ENCODE assay signal across 11 cellular contexts in genomic region chr17:61457226-61457983, GRCh38. TPM values are rescaled to one million over a fixed set of nuclear protein-coding genes. Genes with fewer than 3 reads are reported as not detected.
DNase-seq lines count a peak whose midpoint lies in the region; ATAC-seq and TF ChIP-seq lines count a peak whose summit lies in the region.
"Had no signal": no experiment of that assay in that cellular context is flagged by ENCODE, and none has a peak within 500 bp of the region (broad histone marks: within the 10 kb centered on the region; RNA-seq: fewer than 3 reads in every experiment).

No MANE protein-coding gene starts in this region.

- H3K4me2 ChIP-seq in neural progenitor cell = peak overlapping the region; percentile 61

- H3K9me3 Mint-ChIP-seq in WTC11 (no peaks in the 10 kb centered on the region), neural progenitor cell (peaks cover 7% of the 10 kb centered on the region), Calu3 (ENCODE audit: low read depth, unreplicated experiment) (no peaks in the 10 kb centered on the region)

- H3K27ac ChIP-seq in esophagus squamous epithelium = no peak overlapping the region
- no peak overlapping the region for H3K27ac ChIP-seq in neural progenitor cell
- H3K27ac ChIP-seq in caudate nucleus (ENCODE audit: low read depth, low read length) = no peak overlapping the region

- no peak overlapping the region for H3K9ac ChIP-seq in neural progenitor cell

- POLR2A ChIA-PET in WTC11 (lab: Charles Lee) = no interaction called here

- H3K4me1 Mint-ChIP-seq in WTC11 (peaks cover 52% of the 10 kb centered on the region), neural progenitor cell (peaks cover 41% of the 10 kb centered on the region), Calu3 (ENCODE audit: low read depth, unreplicated experiment) (no peaks in the 10 kb centered on the region)

- no peak overlapping the region for H3K27ac Mint-ChIP-seq in WTC11
- H3K27ac Mint-ChIP-seq in neural progenitor cell = no peak overlapping the region
- H3K27ac Mint-ChIP-seq in Calu3 (ENCODE audit: unreplicated experiment) = no peak overlapping the region

- H3K27me3 ChIP-seq in H7 (ENCODE audit: control insufficient read depth, insufficient read depth, low read length) = peaks cover 100% of the 10 kb centered on the region
- peaks cover 12 to 100% (median 40%) of the 10 kb centered on the region in 4 donors for H3K27me3 ChIP-seq in esophagus squamous epithelium
- peaks cover 100% of the 10 kb centered on the region for H3K27me3 ChIP-seq in neural progenitor cell

- H3K36me3 ChIP-seq in H7 (replicated peaks; ENCODE audit: control insufficient read depth, insufficient read depth, low read length) = no peaks in the 10 kb centered on the region
- no peaks in the 10 kb centered on the region for H3K36me3 ChIP-seq in esophagus squamous epithelium
- H3K36me3 ChIP-seq in neural progenitor cell = no peaks in the 10 kb centered on the region

- no peaks in the 10 kb centered on the region for H3K9me3 ChIP-seq in esophagus squamous epithelium
- no peaks in the 10 kb centered on the region for H3K9me3 ChIP-seq in neural progenitor cell (ENCODE audit: low read depth)

- peak; percentile 84 for DNase-seq in H7
- peak; percentile 55 for DNase-seq in WTC11 (ENCODE audit: low spot score)
- DNase-seq in esophagus squamous epithelium (lab: John Stamatoyannopoulos, UW) = no peak
- peak; percentile 77 for DNase-seq in neural progenitor cell (ENCODE audit: low spot score)
- DNase-seq in NCI-H2107 treated with DMSO at 0.1 percent for 48 hours (lab: John Stamatoyannopoulos, UW; ENCODE audit: unreplicated experiment) = no peak
- DNase-seq in Calu3 = no peak
- DNase-seq in caudate nucleus (lab: John Stamatoyannopoulos, UW) = no peak
- DNase-seq: effector CD8-positive, alpha-beta T cell; NCI-H146; SIG-M5 had no signal

- CTCF ChIA-PET in WTC11 (lab: Charles Lee) = interaction anchor here (0.9 to 1.5 kb wide), 3 partner anchors 10 to 117 kb away, joined by 3 to 4 read pairs (median 4); no protein-coding TSS in a partner anchor
- CTCF ChIA-PET in Calu3 (lab: Charles Lee) = no interaction called here

- no peak for TF ChIP-seq POLR2A in esophagus squamous epithelium (IDR thresholded peaks at IDR 0.05)

- no peaks in the 10 kb centered on the region for H3K79me2 ChIP-seq in neural progenitor cell (ENCODE audit: low read depth)

- H3K4me3 ChIP-seq in H7 (ENCODE audit: insufficient read depth, low read depth, low read length) (peak overlapping the region; percentile 10; the same call in 1 of the 2 replicates), esophagus squamous epithelium (peak overlapping the region; percentile 3 to 37 (median 16)), neural progenitor cell (peak overlapping the region; percentile 22)

- H3K27me3 Mint-ChIP-seq in WTC11 (ENCODE audit: low read depth) (peaks cover 99% of the 10 kb centered on the region), neural progenitor cell (ENCODE audit: insufficient read depth, low read depth) (peaks cover 80% of the 10 kb centered on the region), Calu3 (ENCODE audit: unreplicated experiment) (peaks cover 57% of the 10 kb centered on the region)

- H3K36me3 Mint-ChIP-seq in WTC11 = 0 out of 2 replicates have a peak, but pooled peaks cover 2% of the 10 kb centered on the region
- H3K36me3 Mint-ChIP-seq in neural progenitor cell = no peaks in the 10 kb centered on the region
- no peaks in the 10 kb centered on the region for H3K36me3 Mint-ChIP-seq in Calu3 (ENCODE audit: insufficient read depth, unreplicated experiment)

- H3K4me1 ChIP-seq in esophagus squamous epithelium (peaks cover 8 to 41% (median 15%) of the 10 kb centered on the region in 3 donors), neural progenitor cell (peaks cover 19% of the 10 kb centered on the region)

- H4K20me1 ChIP-seq in neural progenitor cell (ENCODE audit: low read depth) = peaks cover 83% of the 10 kb centered on the region

- intact Hi-C loops in esophagus squamous epithelium (cut with DNase I) (no loop called here), Calu3 (cut with micrococcal nuclease; ENCODE audit: unreplicated experiment) (no loop called here)

- peaks cover 11% of the 10 kb centered on the region for H3F3A ChIP-seq in neural progenitor cell (ENCODE audit: low read depth)

- H2AFZ ChIP-seq in neural progenitor cell (replicated peaks) = no peak overlapping the region

- ATAC-seq in WTC11 (no peak), GM18858 (IDR thresholded peaks at IDR 0.05; ENCODE audit: unreplicated experiment) (no peak)

- BruUV-seq in Calu3 (replicated peaks; lab: Mats Ljungman, UMichigan) = no TSS peak

- no peak for TF ChIP-seq CTCF in WTC11 (IDR thresholded peaks at IDR 0.05)
- no peak for TF ChIP-seq CTCF in esophagus squamous epithelium (IDR thresholded peaks at IDR 0.05)
- TF ChIP-seq CTCF in neural progenitor cell (IDR thresholded peaks at IDR 0.05) = no peak
- TF ChIP-seq CTCF in Calu3 (IDR thresholded peaks at IDR 0.05; ENCODE audit: unreplicated experiment) = no peak

- H3K4me3 Mint-ChIP-seq in WTC11 (peak overlapping the region; percentile 66), neural progenitor cell (peak overlapping the region; percentile 70), Calu3 (ENCODE audit: low read depth, unreplicated experiment) (no peak overlapping the region)

- WGBS in esophagus squamous epithelium, 2 donors = 23 to 37% methylated on average over 9 to 19 of the region's 39 CpGs

TF ChIP-seq in WTC11, 78 proteins besides CTCF, POLR2A, EP300 and RAD21 (continues in another document):
- no peak for TF ChIP-seq ERG (CRISPR knock-in tag; IDR thresholded peaks at IDR 0.05)
- TF ChIP-seq ZNF263 (CRISPR knock-in tag; IDR thresholded peaks at IDR 0.05; ENCODE audit: low read depth) = no peak
- TF ChIP-seq NFATC4 (CRISPR knock-in tag; IDR thresholded peaks at IDR 0.05) = no peak
- no peak for TF ChIP-seq GRHL2 (CRISPR knock-in tag; IDR thresholded peaks at IDR 0.05; ENCODE audit: insufficient replicate concordance, severe bottlenecking)
- TF ChIP-seq CDX4 (CRISPR knock-in tag; IDR thresholded peaks at IDR 0.05; ENCODE audit: borderline replicate concordance) = no peak
- no peak for TF ChIP-seq JUN (CRISPR knock-in tag; IDR thresholded peaks at IDR 0.05)
- TF ChIP-seq, protein P1, sequence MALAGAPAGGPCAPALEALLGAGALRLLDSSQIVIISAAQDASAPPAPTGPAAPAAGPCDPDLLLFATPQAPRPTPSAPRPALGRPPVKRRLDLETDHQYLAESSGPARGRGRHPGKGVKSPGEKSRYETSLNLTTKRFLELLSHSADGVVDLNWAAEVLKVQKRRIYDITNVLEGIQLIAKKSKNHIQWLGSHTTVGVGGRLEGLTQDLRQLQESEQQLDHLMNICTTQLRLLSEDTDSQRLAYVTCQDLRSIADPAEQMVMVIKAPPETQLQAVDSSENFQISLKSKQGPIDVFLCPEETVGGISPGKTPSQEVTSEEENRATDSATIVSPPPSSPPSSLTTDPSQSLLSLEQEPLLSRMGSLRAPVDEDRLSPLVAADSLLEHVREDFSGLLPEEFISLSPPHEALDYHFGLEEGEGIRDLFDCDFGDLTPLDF (CRISPR knock-in tag; IDR thresholded peaks at IDR 0.05) = no peak
- TF ChIP-seq ZNF416 (CRISPR knock-in tag; IDR thresholded peaks at IDR 0.05) = no peak
- TF ChIP-seq ELF4 (CRISPR knock-in tag; IDR thresholded peaks at IDR 0.05; ENCODE audit: low read depth) = no peak
- TF ChIP-seq MXD4 (CRISPR knock-in tag; IDR thresholded peaks at IDR 0.05; ENCODE audit: borderline replicate concordance) = no peak
- TF ChIP-seq ETV6 (CRISPR knock-in tag; IDR thresholded peaks at IDR 0.05) = no peak
- no peak for TF ChIP-seq OVOL2 (CRISPR knock-in tag; IDR thresholded peaks at IDR 0.05; ENCODE audit: borderline replicate concordance)
- no peak for TF ChIP-seq FOXP1 (CRISPR knock-in tag; IDR thresholded peaks at IDR 0.05; ENCODE audit: borderline replicate concordance)
- no peak for TF ChIP-seq ZNF423 (CRISPR knock-in tag; IDR thresholded peaks at IDR 0.05)
- no peak for TF ChIP-seq FOXJ3 (CRISPR knock-in tag; IDR thresholded peaks at IDR 0.05; ENCODE audit: borderline replicate concordance)
- no peak for TF ChIP-seq ZNF396 (CRISPR knock-in tag; IDR thresholded peaks at IDR 0.05; ENCODE audit: borderline replicate concordance)

RNA-seq across cellular contexts. Expression of gene TBX4, which starts 5.2 kb away (rescaled TPM):
- not detected in 2 replicates for total RNA-seq in H7 (2014; rRNA removed; shearing (Covaris generic))
- total RNA-seq in WTC11 (2021) (not detected in 3 replicates), esophagus squamous epithelium (not detected), neural progenitor cell (ENCODE audit: low replicate concordance) (not detected in 2 replicates), Calu3 (2022) (not detected in 2 replicates)

RNA-seq across cellular contexts. Expression of gene TBX2, which starts 57.8 kb away (rescaled TPM):
- total RNA-seq in H7 (2014; rRNA removed; shearing (Covaris generic)) = not detected in 2 replicates
- total RNA-seq in WTC11 (2021) (0.09 to 0.41 TPM (median 0.21 TPM) in 3 replicates), esophagus squamous epithelium (10 to 100 TPM in 1 of 4 donors, 1 to 10 TPM in 3; 2.2 to 13.4 (median 4.2) TPM), neural progenitor cell (ENCODE audit: low replicate concordance) (not detected in 2 replicates), Calu3 (2022) (0.14 and 0.15 TPM in 2 replicates)

Comparison
In these comparisons a context has a peak if more than half of its experiments do, and no peak if none do; other contexts are left out.
1. DNase-seq: peak in H7 (single experiment), WTC11 (single experiment) and neural progenitor cell (single experiment); none in esophagus squamous epithelium (single experiment), NCI-H2107 treated with DMSO at 0.1 percent for 48 hours (single experiment), Calu3 (single experiment) and caudate nucleus (0 of 61).
2. Peak in every context shown above with its lines, with median percentiles within 50 percentile points of each other: H3K4me3 ChIP-seq.